Comparison of ENCODE assay signal across 6 cellular contexts in the genomic region with DNA sequence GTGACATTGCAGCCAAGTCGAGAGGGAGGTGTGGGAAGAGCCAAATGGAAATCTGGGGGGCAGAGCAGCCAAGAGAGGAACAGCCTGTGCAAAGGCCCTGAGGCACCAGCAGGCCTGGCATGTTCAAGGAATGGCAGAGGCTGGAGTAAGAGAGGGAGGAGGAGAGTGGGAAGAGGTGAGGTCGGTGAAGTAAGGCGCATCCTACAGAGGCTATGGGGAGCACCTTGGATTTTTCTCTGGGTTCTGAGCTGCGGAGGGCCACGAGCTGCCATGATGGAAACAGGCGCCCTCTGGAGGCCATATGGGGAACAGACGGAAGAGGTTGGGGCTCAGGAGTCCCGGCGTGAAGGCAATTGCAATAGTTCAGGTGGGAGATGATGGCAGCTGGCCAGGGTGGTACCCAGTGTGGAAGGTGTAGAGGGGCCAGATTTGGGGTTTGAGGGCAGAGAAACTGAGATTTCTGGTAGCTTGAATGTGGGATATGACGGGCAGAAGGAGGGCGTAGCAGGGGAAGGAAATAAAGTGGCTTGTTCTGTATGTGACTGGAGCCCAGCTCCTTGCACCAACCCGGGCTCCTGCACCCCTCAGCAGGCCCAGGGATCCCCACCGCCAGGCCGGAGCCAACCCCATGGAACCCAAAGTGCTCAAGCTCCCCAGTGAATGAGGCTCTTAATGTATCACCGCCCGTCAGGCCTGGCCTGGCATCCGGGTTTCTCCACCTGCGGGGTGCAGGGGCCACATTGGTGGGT. TPM values are rescaled to one million over a fixed set of nuclear protein-coding genes. Genes with fewer than 3 reads are reported as not detected.
DNase-seq lines count a peak whose midpoint lies in the region; ATAC-seq, FAIRE-seq and TF ChIP-seq lines count a peak whose summit lies in the region.

No MANE protein-coding gene starts in this region.

- H3K27me3 Mint-ChIP-seq in astrocyte (ENCODE audit: low read depth, unreplicated experiment) (no peaks in the 10 kb centered on the region), neural crest cell (ENCODE audit: low read depth) (no peaks in the 10 kb centered on the region)

- no peaks in the 10 kb centered on the region for H3K36me3 ChIP-seq in astrocyte (ENCODE audit: insufficient read depth, low read length)

- no peak overlapping the region for H2AFZ ChIP-seq in astrocyte (ENCODE audit: low read depth, low read length)

- no peak overlapping the region for H3K27ac ChIP-seq in astrocyte (ENCODE audit: low read depth, low read length)

- FAIRE-seq in astrocyte (lab: Jason Lieb, UNC): no peak

- no peaks in the 10 kb centered on the region for H3K27me3 ChIP-seq in astrocyte (ENCODE audit: insufficient read depth, low read length)

- no peaks in the 10 kb centered on the region for H3K9me3 ChIP-seq in astrocyte (ENCODE audit: insufficient read depth, low read depth, low read length)

- H3K79me2 ChIP-seq in astrocyte (ENCODE audit: insufficient read depth, low read length): no peaks in the 10 kb centered on the region

- H3K4me3 Mint-ChIP-seq in astrocyte (ENCODE audit: unreplicated experiment) (no peak overlapping the region), neural crest cell (no peak overlapping the region)

- no peak overlapping the region for H3K4me3 ChIP-seq in astrocyte (ENCODE audit: insufficient read depth, low read depth, low read length)

- DNase-seq in DMS 273 treated with DMSO at 0.1 percent for 48 hours (lab: John Stamatoyannopoulos, UW): peak; percentile 45
- DNase-seq in NCI-H774 (lab: John Stamatoyannopoulos, UW): peak; percentile 18
- DNase-seq in astrocyte (ENCODE audit: low read depth): no peak
- peak; percentile 48 for DNase-seq in neural crest cell (ENCODE audit: low read depth, low spot score)

- H3K4me1 Mint-ChIP-seq in astrocyte (ENCODE audit: low read depth, unreplicated experiment): peaks cover 5% of the 10 kb centered on the region
- H3K4me1 Mint-ChIP-seq in neural crest cell: peaks cover 13% of the 10 kb centered on the region

- no peaks in the 10 kb centered on the region for H4K20me1 ChIP-seq in astrocyte (ENCODE audit: insufficient read depth, low read length)

- no peak overlapping the region for H3K27ac Mint-ChIP-seq in astrocyte (ENCODE audit: unreplicated experiment)
- H3K27ac Mint-ChIP-seq in neural crest cell (ENCODE audit: unreplicated experiment): no peak overlapping the region

- H3K36me3 Mint-ChIP-seq in astrocyte (ENCODE audit: low read depth, unreplicated experiment): peaks cover 3% of the 10 kb centered on the region
- H3K36me3 Mint-ChIP-seq in neural crest cell (ENCODE audit: low read depth): no peaks in the 10 kb centered on the region

- H3K4me1 ChIP-seq in astrocyte (ENCODE audit: insufficient read depth, low read length): no peaks in the 10 kb centered on the region

- no peak overlapping the region for H3K9ac ChIP-seq in astrocyte (ENCODE audit: low read length)

- no peak overlapping the region for H3K4me2 ChIP-seq in astrocyte (ENCODE audit: low read length)

- peak; percentile 62 for TF ChIP-seq CTCF in astrocyte (IDR thresholded peaks at IDR 0.05; ENCODE audit: insufficient read depth, low read depth, low read length)
- peak; percentile 72 for TF ChIP-seq CTCF in neural crest cell (conservative IDR thresholded peaks at IDR 0.05)

- H3K9me3 Mint-ChIP-seq in astrocyte (ENCODE audit: unreplicated experiment): no peaks in the 10 kb centered on the region
- no peaks in the 10 kb centered on the region for H3K9me3 Mint-ChIP-seq in neural crest cell

- ATAC-seq in GM19035 (IDR thresholded peaks at IDR 0.05; ENCODE audit: unreplicated experiment) (no peak), GM19452 (IDR thresholded peaks at IDR 0.05; ENCODE audit: unreplicated experiment) (no peak)

RNA-seq across cellular contexts. Expression of gene STRN4, which starts 20.5 kb away (rescaled TPM):
- total RNA-seq in astrocyte (75.0 and 80.8 TPM in 2 replicates), neural crest cell (128 and 138 TPM in 2 replicates)

RNA-seq across cellular contexts. Expression of gene FKRP, which starts 20.9 kb away (rescaled TPM):
- total RNA-seq in astrocyte (25.1 and 28.1 TPM in 2 replicates), neural crest cell (31.9 and 38.6 TPM in 2 replicates)

RNA-seq across cellular contexts. Expression of gene SLC1A5, which starts 21.7 kb away (rescaled TPM):
- total RNA-seq in astrocyte (233 and 270 TPM in 2 replicates), neural crest cell (131 TPM in 2 replicates)

RNA-seq across cellular contexts. Expression of gene PRKD2, which starts 49.8 kb away (rescaled TPM):
- total RNA-seq in astrocyte (45.8 and 54.6 TPM in 2 replicates), neural crest cell (55.5 and 57.2 TPM in 2 replicates)
